9 cellular contexts compared by ENCODE assay signal in the genomic region with DNA sequence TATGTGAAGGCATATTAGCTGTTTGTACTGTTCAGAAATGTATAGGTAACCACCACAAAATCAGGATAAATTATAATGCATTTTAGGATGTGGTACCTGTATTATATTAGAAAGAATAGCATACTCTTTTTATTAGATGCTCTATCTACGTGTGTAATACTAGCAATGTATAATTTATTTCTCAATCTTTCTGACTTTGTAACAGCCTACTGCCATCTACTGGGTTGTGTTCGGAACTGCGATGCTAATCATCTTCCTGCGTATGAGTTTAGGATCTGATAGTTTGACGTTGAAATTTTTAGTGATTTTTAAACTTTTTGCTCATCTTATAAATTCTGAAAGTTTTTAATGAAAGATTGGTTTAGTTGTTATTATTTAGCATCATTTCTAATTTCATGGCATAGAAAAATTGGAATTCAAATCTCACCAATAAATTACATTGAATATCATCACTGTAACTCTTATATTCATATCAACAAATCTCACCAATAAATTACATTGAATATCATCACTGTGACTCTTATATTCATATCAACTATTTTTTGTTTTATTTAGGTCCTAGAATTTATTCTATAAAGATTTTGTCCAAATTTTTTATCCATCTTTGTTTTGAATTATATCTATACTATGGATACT.
A peak's percentile ranks its signal among the peaks of the same experiment; 100 is the strongest.
DNase-seq lines count a peak whose midpoint lies in the region; ATAC-seq and TF ChIP-seq lines count a peak whose summit lies in the region.
"Had no signal": no experiment of that assay in that cellular context is flagged by ENCODE, and none has a peak within 500 bp of the region (broad histone marks: within the 10 kb centered on the region; RNA-seq: fewer than 3 reads in every experiment).

No MANE protein-coding gene starts in this region.

- peaks cover 15% of the 10 kb centered on the region for H3K4me1 Mint-ChIP-seq in WTC11
- H3K4me1 Mint-ChIP-seq: CD4-positive, CD25-positive, alpha-beta regulatory T cell had no signal

- TF ChIP-seq CTCF in WTC11 (IDR thresholded peaks at IDR 0.05): peak; percentile 39; the same call in 1 of the 2 replicates

- H3K27ac Mint-ChIP-seq in WTC11: no peak overlapping the region
- H3K27ac Mint-ChIP-seq: CD4-positive, CD25-positive, alpha-beta regulatory T cell had no signal

- no peak overlapping the region for H3K4me3 Mint-ChIP-seq in WTC11
- H3K4me3 Mint-ChIP-seq: CD4-positive, CD25-positive, alpha-beta regulatory T cell had no signal

- CTCF ChIA-PET in WTC11 (lab: Charles Lee): no interaction called here

- ATAC-seq in WTC11 (peak; percentile 46; the same call in 1 of the 2 replicates), GM21367 (IDR thresholded peaks at IDR 0.05; ENCODE audit: unreplicated experiment) (no peak)

- POLR2A ChIA-PET in WTC11 (lab: Charles Lee): no interaction called here

- no peaks in the 10 kb centered on the region for H3K27me3 Mint-ChIP-seq in WTC11 (ENCODE audit: low read depth)
- H3K27me3 Mint-ChIP-seq: CD4-positive, CD25-positive, alpha-beta regulatory T cell had no signal

- DNase-seq in NCI-H146 treated with DMSO at 0.1 percent for 48 hours (lab: John Stamatoyannopoulos, UW; ENCODE audit: unreplicated experiment) (peak; percentile 3), NCI-H146 (lab: John Stamatoyannopoulos, UW) (no peak), WTC11 (ENCODE audit: low spot score) (peak; percentile 25), inferior parietal cortex (ENCODE audit: extremely low spot score) (peak; percentile 47), A172 (ENCODE audit: low spot score) (no peak)
- peak; percentile 16 for DNase-seq in Jurkat, Clone E6-1 (ENCODE audit: low read depth, low spot score)
- no peak for DNase-seq in activated CD4-positive, CD25-positive, alpha-beta regulatory T cell (lab: John Stamatoyannopoulos, UW)

- H3K4me3 ChIP-seq in Jurkat, Clone E6-1 (ENCODE audit: low read length): no peak overlapping the region

- no peaks in the 10 kb centered on the region for H3K36me3 Mint-ChIP-seq in WTC11
- H3K36me3 Mint-ChIP-seq: CD4-positive, CD25-positive, alpha-beta regulatory T cell had no signal

- no peaks in the 10 kb centered on the region for H3K9me3 Mint-ChIP-seq in WTC11

TF ChIP-seq in WTC11, 78 proteins besides CTCF, POLR2A, EP300 and RAD21:
- TF ChIP-seq CREB1 (CRISPR knock-in tag; IDR thresholded peaks at IDR 0.05) (no peak), NFE2L1 (CRISPR knock-in tag; IDR thresholded peaks at IDR 0.05) (no peak), RELA (CRISPR knock-in tag; IDR thresholded peaks at IDR 0.05; ENCODE audit: borderline replicate concordance) (no peak), GTF2I (CRISPR knock-in tag; conservative IDR thresholded peaks at IDR 0.05) (no peak), RORB (CRISPR knock-in tag; IDR thresholded peaks at IDR 0.05) (no peak), TEAD1 (CRISPR knock-in tag; IDR thresholded peaks at IDR 0.05) (no peak), AR (CRISPR knock-in tag; IDR thresholded peaks at IDR 0.05) (no peak), ELF4 (CRISPR knock-in tag; IDR thresholded peaks at IDR 0.05; ENCODE audit: low read depth) (no peak), ETV6 (CRISPR knock-in tag; IDR thresholded peaks at IDR 0.05) (no peak), TCF7 (CRISPR knock-in tag; IDR thresholded peaks at IDR 0.05; ENCODE audit: low read depth) (no peak), ZNF138 (CRISPR knock-in tag; conservative IDR thresholded peaks at IDR 0.05) (no peak), ATF1 (CRISPR knock-in tag; IDR thresholded peaks at IDR 0.05) (no peak), ERG (CRISPR knock-in tag; IDR thresholded peaks at IDR 0.05) (no peak), PRRX2 (CRISPR knock-in tag; IDR thresholded peaks at IDR 0.05) (no peak), ZMAT4 (CRISPR knock-in tag; IDR thresholded peaks at IDR 0.05) (no peak)
- TF ChIP-seq, protein P1, sequence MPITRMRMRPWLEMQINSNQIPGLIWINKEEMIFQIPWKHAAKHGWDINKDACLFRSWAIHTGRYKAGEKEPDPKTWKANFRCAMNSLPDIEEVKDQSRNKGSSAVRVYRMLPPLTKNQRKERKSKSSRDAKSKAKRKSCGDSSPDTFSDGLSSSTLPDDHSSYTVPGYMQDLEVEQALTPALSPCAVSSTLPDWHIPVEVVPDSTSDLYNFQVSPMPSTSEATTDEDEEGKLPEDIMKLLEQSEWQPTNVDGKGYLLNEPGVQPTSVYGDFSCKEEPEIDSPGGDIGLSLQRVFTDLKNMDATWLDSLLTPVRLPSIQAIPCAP (CRISPR knock-in tag; IDR thresholded peaks at IDR 0.05): no peak
- TF ChIP-seq, protein P2, sequence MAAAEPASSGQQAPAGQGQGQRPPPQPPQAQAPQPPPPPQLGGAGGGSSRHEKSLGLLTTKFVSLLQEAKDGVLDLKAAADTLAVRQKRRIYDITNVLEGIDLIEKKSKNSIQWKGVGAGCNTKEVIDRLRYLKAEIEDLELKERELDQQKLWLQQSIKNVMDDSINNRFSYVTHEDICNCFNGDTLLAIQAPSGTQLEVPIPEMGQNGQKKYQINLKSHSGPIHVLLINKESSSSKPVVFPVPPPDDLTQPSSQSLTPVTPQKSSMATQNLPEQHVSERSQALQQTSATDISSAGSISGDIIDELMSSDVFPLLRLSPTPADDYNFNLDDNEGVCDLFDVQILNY (CRISPR knock-in tag; IDR thresholded peaks at IDR 0.05): no peak
TF ChIP-seq in WTC11: peak in this region for 0.

Comparison
In these comparisons a context has a peak if more than half of its experiments do, and no peak if none do; other contexts are left out.
1. DNase-seq: peak in NCI-H146 treated with DMSO at 0.1 percent for 48 hours (single experiment), Jurkat, Clone E6-1 (single experiment), WTC11 (single experiment) and inferior parietal cortex (single experiment); none in NCI-H146 (single experiment), activated CD4-positive, CD25-positive, alpha-beta regulatory T cell (0 of 4) and A172 (single experiment).